ENCODE assay signal across 1 cellular context in the genomic region with DNA sequence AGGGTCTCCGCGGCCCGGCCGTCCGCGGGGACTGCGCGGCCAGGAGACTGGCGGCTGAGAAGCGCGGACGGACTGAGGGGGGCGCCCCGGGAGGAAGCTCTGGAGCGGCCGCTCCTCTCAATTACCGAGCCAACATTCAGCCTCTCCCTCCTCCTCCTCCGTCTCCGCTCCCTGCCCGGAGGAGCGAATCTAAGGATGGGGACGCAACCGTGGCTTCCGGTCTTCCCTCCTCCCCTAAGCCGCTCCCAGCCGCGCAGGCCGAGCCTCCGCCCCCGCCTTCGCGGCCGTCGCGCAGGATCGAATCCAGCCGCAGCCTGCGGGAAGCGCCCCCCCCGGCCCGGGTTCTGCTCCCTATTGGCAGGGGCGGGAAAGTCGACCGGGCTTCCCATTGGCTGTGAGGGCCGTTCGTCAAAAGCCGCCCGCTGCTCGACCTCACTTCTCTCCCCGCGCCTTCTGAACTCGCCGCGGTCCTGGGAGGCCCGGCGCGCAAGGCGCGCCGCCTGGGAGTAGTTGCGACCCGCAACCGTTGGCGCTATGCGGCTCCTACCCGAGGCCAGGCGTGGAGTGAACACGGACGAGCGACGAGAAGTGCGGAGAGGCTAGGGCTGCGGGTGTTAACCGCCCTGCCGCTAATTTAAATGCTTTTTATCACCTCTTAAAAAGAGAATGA.
TF ChIP-seq lines count a peak whose summit lies in the region.

A gene (minus strand): TSS at position 197 of the 670 bp plus-strand sequence. CDS start 302 bp downstream, outside the sequence.

TF ChIP-seq in HepG2, 621 proteins besides CTCF, POLR2A, EP300 and RAD21 (continued from another document and continues in another):
- TF ChIP-seq, protein P1, sequence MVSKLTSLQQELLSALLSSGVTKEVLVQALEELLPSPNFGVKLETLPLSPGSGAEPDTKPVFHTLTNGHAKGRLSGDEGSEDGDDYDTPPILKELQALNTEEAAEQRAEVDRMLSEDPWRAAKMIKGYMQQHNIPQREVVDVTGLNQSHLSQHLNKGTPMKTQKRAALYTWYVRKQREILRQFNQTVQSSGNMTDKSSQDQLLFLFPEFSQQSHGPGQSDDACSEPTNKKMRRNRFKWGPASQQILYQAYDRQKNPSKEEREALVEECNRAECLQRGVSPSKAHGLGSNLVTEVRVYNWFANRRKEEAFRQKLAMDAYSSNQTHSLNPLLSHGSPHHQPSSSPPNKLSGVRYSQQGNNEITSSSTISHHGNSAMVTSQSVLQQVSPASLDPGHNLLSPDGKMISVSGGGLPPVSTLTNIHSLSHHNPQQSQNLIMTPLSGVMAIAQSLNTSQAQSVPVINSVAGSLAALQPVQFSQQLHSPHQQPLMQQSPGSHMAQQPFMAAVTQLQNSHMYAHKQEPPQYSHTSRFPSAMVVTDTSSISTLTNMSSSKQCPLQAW (CRISPR knock-in tag; IDR thresholded peaks at IDR 0.05): peak; percentile 83
- TF ChIP-seq ZNF205 (CRISPR knock-in tag; IDR thresholded peaks at IDR 0.05) (peak; percentile 77; the same call in 1 of the 2 replicates), MLLT10 (CRISPR knock-in tag; IDR thresholded peaks at IDR 0.05) (no peak), RXRA (CRISPR knock-in tag; IDR thresholded peaks at IDR 0.05) (peak; percentile 89), CENPX (CRISPR knock-in tag; IDR thresholded peaks at IDR 0.05) (no peak), SATB2 (CRISPR knock-in tag; IDR thresholded peaks at IDR 0.05) (peak; percentile 88; the same call in 1 of the 2 replicates), HOXA7 (CRISPR knock-in tag; IDR thresholded peaks at IDR 0.05) (no peak), REL (CRISPR knock-in tag; conservative IDR thresholded peaks at IDR 0.05) (0 out of 2 replicates have a peak, but pooled peaks have one; percentile 57), ZNF124 (CRISPR knock-in tag; IDR thresholded peaks at IDR 0.05) (peak; percentile 59; the same call in 1 of the 2 replicates), TAF1 (CRISPR knock-in tag; IDR thresholded peaks at IDR 0.05) (peak; percentile 98), MAFK (conservative IDR thresholded peaks at IDR 0.05 in 1 of 2, IDR thresholded peaks at IDR 0.05 in 1 of 2; ENCODE audit: low read length in 2 of 2) (no peak), NKX3-1 (CRISPR knock-in tag; IDR thresholded peaks at IDR 0.05) (peak; percentile 86; the same call in 1 of the 2 replicates), ARHGAP35 (CRISPR knock-in tag; IDR thresholded peaks at IDR 0.05; ENCODE audit: borderline replicate concordance) (0 out of 2 replicates have a peak, but pooled peaks have one; percentile 80), LCORL (IDR thresholded peaks at IDR 0.05) (no peak), LCORL (CRISPR knock-in tag; IDR thresholded peaks at IDR 0.05) (peak; percentile 40; the same call in 1 of the 2 replicates), IKZF4 (CRISPR knock-in tag; IDR thresholded peaks at IDR 0.05; ENCODE audit: borderline replicate concordance, low read depth, not compliant biosample characterization) (no peak), ZNF557 (CRISPR knock-in tag; IDR thresholded peaks at IDR 0.05) (peak; percentile 71; the same call in 1 of the 2 replicates), SMC3 (IDR thresholded peaks at IDR 0.05; ENCODE audit: low read length) (no peak), ZNF703 (CRISPR knock-in tag; IDR thresholded peaks at IDR 0.05; ENCODE audit: borderline replicate concordance) (peak; percentile 54; the same call in 1 of the 2 replicates), SP4 (CRISPR knock-in tag; IDR thresholded peaks at IDR 0.05) (peak; percentile 66), ZNF136 (CRISPR knock-in tag; IDR thresholded peaks at IDR 0.05; ENCODE audit: low read depth) (no peak), DNMT1 (CRISPR knock-in tag; IDR thresholded peaks at IDR 0.05) (peak; percentile 32; the same call in 1 of the 2 replicates), MAF1 (CRISPR knock-in tag; IDR thresholded peaks at IDR 0.05; ENCODE audit: borderline replicate concordance) (peak; percentile 94; the same call in 1 of the 2 replicates), PHF21A (CRISPR knock-in tag; IDR thresholded peaks at IDR 0.05) (peak; percentile 92; the same call in 1 of the 2 replicates), PITX1 (CRISPR knock-in tag; IDR thresholded peaks at IDR 0.05) (peak; percentile 19; the same call in 1 of the 2 replicates), ZNF570 (CRISPR knock-in tag; IDR thresholded peaks at IDR 0.05; ENCODE audit: borderline replicate concordance) (no peak), ZNF33B (CRISPR knock-in tag; IDR thresholded peaks at IDR 0.05) (0 out of 2 replicates have a peak, but pooled peaks have one; percentile 38), ZNF446 (CRISPR knock-in tag; IDR thresholded peaks at IDR 0.05) (no peak; the same call in 1 of the 2 replicates), NFE2 (CRISPR knock-in tag; IDR thresholded peaks at IDR 0.05) (peak; percentile 47), ISX (CRISPR knock-in tag; conservative IDR thresholded peaks at IDR 0.05) (peak; percentile 89; the same call in 1 of the 2 replicates), BHLHE40 (IDR thresholded peaks at IDR 0.05; ENCODE audit: low read length) (0 out of 2 replicates have a peak, but pooled peaks have one; percentile 42), FLYWCH1 (CRISPR knock-in tag; IDR thresholded peaks at IDR 0.05) (no peak), EZH2 (conservative IDR thresholded peaks at IDR 0.05; ENCODE audit: low read depth, low read length) (no peak), MAZ (IDR thresholded peaks at IDR 0.05; ENCODE audit: borderline replicate concordance, low read depth, low read length) (peak; percentile 100), MAZ (CRISPR knock-in tag; IDR thresholded peaks at IDR 0.05; ENCODE audit: low read depth) (peak; percentile 98), KMT2B (CRISPR knock-in tag; IDR thresholded peaks at IDR 0.05) (peak; percentile 81)
- TF ChIP-seq, protein P2, sequence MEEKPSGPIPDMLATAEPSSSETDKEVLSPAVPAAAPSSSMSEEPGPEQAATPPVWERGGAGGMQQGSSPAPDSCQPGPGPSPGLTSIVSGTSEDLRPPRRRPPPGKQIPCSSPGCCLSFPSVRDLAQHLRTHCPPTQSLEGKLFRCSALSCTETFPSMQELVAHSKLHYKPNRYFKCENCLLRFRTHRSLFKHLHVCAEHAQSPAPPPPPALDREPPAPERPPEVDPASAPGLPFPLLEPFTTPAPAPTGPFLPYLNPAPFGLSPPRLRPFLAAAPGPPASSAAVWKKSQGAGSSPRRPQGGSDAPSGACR (CRISPR knock-in tag; IDR thresholded peaks at IDR 0.05): no peak
- TF ChIP-seq, protein P3, sequence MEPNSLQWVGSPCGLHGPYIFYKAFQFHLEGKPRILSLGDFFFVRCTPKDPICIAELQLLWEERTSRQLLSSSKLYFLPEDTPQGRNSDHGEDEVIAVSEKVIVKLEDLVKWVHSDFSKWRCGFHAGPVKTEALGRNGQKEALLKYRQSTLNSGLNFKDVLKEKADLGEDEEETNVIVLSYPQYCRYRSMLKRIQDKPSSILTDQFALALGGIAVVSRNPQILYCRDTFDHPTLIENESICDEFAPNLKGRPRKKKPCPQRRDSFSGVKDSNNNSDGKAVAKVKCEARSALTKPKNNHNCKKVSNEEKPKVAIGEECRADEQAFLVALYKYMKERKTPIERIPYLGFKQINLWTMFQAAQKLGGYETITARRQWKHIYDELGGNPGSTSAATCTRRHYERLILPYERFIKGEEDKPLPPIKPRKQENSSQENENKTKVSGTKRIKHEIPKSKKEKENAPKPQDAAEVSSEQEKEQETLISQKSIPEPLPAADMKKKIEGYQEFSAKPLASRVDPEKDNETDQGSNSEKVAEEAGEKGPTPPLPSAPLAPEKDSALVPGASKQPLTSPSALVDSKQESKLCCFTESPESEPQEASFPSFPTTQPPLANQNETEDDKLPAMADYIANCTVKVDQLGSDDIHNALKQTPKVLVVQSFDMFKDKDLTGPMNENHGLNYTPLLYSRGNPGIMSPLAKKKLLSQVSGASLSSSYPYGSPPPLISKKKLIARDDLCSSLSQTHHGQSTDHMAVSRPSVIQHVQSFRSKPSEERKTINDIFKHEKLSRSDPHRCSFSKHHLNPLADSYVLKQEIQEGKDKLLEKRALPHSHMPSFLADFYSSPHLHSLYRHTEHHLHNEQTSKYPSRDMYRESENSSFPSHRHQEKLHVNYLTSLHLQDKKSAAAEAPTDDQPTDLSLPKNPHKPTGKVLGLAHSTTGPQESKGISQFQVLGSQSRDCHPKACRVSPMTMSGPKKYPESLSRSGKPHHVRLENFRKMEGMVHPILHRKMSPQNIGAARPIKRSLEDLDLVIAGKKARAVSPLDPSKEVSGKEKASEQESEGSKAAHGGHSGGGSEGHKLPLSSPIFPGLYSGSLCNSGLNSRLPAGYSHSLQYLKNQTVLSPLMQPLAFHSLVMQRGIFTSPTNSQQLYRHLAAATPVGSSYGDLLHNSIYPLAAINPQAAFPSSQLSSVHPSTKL (CRISPR knock-in tag; IDR thresholded peaks at IDR 0.05): peak; percentile 88
- TF ChIP-seq, protein P4, sequence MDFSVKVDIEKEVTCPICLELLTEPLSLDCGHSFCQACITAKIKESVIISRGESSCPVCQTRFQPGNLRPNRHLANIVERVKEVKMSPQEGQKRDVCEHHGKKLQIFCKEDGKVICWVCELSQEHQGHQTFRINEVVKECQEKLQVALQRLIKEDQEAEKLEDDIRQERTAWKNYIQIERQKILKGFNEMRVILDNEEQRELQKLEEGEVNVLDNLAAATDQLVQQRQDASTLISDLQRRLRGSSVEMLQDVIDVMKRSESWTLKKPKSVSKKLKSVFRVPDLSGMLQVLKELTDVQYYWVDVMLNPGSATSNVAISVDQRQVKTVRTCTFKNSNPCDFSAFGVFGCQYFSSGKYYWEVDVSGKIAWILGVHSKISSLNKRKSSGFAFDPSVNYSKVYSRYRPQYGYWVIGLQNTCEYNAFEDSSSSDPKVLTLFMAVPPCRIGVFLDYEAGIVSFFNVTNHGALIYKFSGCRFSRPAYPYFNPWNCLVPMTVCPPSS (IDR thresholded peaks at IDR 0.05): no peak
- TF ChIP-seq, protein P5, sequence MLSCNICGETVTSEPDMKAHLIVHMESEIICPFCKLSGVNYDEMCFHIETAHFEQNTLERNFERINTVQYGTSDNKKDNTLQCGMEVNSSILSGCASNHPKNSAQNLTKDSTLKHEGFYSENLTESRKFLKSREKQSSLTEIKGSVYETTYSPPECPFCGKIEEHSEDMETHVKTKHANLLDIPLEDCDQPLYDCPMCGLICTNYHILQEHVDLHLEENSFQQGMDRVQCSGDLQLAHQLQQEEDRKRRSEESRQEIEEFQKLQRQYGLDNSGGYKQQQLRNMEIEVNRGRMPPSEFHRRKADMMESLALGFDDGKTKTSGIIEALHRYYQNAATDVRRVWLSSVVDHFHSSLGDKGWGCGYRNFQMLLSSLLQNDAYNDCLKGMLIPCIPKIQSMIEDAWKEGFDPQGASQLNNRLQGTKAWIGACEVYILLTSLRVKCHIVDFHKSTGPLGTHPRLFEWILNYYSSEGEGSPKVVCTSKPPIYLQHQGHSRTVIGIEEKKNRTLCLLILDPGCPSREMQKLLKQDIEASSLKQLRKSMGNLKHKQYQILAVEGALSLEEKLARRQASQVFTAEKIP (CRISPR knock-in tag; IDR thresholded peaks at IDR 0.05; ENCODE audit: borderline replicate concordance): no peak
- TF ChIP-seq, protein P6, sequence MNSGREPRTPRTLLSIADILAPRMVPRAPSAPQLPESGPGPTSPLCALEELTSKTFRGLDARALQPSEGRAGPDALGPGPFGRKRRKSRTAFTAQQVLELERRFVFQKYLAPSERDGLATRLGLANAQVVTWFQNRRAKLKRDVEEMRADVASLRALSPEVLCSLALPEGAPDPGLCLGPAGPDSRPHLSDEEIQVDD (CRISPR knock-in tag; IDR thresholded peaks at IDR 0.05; ENCODE audit: borderline replicate concordance): no peak
- TF ChIP-seq, protein P7, sequence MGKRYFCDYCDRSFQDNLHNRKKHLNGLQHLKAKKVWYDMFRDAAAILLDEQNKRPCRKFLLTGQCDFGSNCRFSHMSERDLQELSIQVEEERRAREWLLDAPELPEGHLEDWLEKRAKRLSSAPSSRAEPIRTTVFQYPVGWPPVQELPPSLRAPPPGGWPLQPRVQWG (CRISPR knock-in tag; IDR thresholded peaks at IDR 0.05; ENCODE audit: borderline replicate concordance, low read depth): no peak
- TF ChIP-seq, protein P8, sequence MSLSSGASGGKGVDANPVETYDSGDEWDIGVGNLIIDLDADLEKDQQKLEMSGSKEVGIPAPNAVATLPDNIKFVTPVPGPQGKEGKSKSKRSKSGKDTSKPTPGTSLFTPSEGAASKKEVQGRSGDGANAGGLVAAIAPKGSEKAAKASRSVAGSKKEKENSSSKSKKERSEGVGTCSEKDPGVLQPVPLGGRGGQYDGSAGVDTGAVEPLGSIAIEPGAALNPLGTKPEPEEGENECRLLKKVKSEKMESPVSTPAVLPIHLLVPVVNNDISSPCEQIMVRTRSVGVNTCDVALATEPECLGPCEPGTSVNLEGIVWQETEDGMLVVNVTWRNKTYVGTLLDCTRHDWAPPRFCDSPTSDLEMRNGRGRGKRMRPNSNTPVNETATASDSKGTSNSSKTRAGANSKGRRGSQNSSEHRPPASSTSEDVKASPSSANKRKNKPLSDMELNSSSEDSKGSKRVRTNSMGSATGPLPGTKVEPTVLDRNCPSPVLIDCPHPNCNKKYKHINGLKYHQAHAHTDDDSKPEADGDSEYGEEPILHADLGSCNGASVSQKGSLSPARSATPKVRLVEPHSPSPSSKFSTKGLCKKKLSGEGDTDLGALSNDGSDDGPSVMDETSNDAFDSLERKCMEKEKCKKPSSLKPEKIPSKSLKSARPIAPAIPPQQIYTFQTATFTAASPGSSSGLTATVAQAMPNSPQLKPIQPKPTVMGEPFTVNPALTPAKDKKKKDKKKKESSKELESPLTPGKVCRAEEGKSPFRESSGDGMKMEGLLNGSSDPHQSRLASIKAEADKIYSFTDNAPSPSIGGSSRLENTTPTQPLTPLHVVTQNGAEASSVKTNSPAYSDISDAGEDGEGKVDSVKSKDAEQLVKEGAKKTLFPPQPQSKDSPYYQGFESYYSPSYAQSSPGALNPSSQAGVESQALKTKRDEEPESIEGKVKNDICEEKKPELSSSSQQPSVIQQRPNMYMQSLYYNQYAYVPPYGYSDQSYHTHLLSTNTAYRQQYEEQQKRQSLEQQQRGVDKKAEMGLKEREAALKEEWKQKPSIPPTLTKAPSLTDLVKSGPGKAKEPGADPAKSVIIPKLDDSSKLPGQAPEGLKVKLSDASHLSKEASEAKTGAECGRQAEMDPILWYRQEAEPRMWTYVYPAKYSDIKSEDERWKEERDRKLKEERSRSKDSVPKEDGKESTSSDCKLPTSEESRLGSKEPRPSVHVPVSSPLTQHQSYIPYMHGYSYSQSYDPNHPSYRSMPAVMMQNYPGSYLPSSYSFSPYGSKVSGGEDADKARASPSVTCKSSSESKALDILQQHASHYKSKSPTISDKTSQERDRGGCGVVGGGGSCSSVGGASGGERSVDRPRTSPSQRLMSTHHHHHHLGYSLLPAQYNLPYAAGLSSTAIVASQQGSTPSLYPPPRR (CRISPR knock-in tag; IDR thresholded peaks at IDR 0.05; ENCODE audit: borderline replicate concordance): peak; percentile 59; the same call in 1 of the 2 replicates
